Comparison of ENCODE assay signal across 7 cellular contexts in the genomic region with DNA sequence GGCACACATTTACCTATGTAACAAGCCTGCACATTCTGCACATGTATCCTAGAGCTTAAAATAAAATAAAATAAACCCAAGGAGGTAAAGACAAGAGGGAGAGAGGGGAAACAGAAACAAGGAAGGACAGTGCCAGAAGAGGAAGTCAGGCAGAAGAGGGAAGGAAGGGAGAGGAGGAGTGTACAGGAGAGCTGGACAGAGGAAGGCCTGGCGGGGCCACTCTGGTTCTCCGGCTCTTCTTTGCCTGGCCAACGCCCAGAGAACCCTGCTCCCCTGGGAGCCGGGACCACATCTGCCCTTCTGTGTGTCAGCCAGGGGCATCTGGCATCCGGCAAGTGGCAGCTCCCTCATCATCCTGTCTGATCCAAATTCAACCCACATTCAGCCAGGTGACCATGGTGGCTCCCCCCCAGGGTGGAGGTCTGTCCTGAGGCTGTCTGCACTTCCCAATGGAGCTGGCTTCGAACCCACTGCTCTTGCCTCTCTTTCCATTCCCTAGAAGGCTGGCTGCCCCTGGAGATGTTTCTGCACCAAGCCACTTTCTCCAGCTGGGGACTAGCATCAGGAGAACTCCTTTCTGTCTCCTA. TPM values are rescaled to one million over a fixed set of nuclear protein-coding genes. Genes with fewer than 3 reads are reported as not detected.
DNase-seq lines count a peak whose midpoint lies in the region; ATAC-seq, FAIRE-seq and TF ChIP-seq lines count a peak whose summit lies in the region.
"Not testable (repeated sequence)": the region's sequence is repeated elsewhere in the genome, so short reads cannot be mapped to it uniquely, and the experiment has no call there.

No MANE protein-coding gene starts in this region.

- 22% methylated on average over 4 of the region's 6 CpGs for WGBS in A549 (ENCODE audit: missing lambda C conversion rate)
- 66 to 67% methylated on average over 5 to 6 of the region's 6 CpGs for WGBS in heart right ventricle, 2 donors
- 72 to 76% methylated on average over 5 of the region's 6 CpGs for WGBS in sigmoid colon, 2 donors
- WGBS in aorta, 2 donors = 75 to 79% methylated on average over 2 to 6 of the region's 6 CpGs

- not testable (repeated sequence) for H3K27ac ChIP-seq in A549; heart right ventricle; left lung; sigmoid colon; aorta (ENCODE audit: low read depth in 1 of 2, low read length in 2 of 2)

- TF ChIP-seq EP300 in A549 (IDR thresholded peaks at IDR 0.05); sigmoid colon (IDR thresholded peaks at IDR 0.05): not testable (repeated sequence)

- not testable (repeated sequence) for FAIRE-seq in A549 (lab: Jason Lieb, UNC)

- not testable (repeated sequence) for DNase-seq in A549 (ENCODE audit: low read depth in 1 of 2, low spot score in 1 of 2); heart right ventricle; mucosa of descending colon
- DNase-seq in left lung = peak in 1 of 2 donors; percentile 24
- peak; percentile 62 for DNase-seq in sigmoid colon
- peak in 1 of 2 donors; percentile 58 for DNase-seq in aorta

- TF ChIP-seq CTCF in A549 (IDR thresholded peaks at IDR 0.05); heart right ventricle (IDR thresholded peaks at IDR 0.05); left lung (IDR thresholded peaks at IDR 0.05); mucosa of descending colon (IDR thresholded peaks at IDR 0.05); sigmoid colon (IDR thresholded peaks at IDR 0.05): not testable (repeated sequence)

- not testable (repeated sequence) for TF ChIP-seq POLR2A in A549 (IDR thresholded peaks at IDR 0.05; ENCODE audit: low read length); sigmoid colon (IDR thresholded peaks at IDR 0.05)

- not testable (repeated sequence) for H3K4me2 ChIP-seq in A549

- not testable (repeated sequence) for TF ChIP-seq RAD21 in A549 (conservative IDR thresholded peaks at IDR 0.05 in 1 of 2, IDR thresholded peaks at IDR 0.05 in 1 of 2)

- not testable (repeated sequence) for H3K36me3 ChIP-seq in heart right ventricle; left lung; mucosa of descending colon (ENCODE audit: low read depth); sigmoid colon; aorta (ENCODE audit: control insufficient read depth in 1 of 2, insufficient read depth in 2 of 2, low read length in 1 of 2)

- not testable (repeated sequence) for H3K9me3 ChIP-seq in A549; heart right ventricle; left lung; mucosa of descending colon; sigmoid colon; aorta (ENCODE audit: control insufficient read depth, low read length)

- CTCF ChIA-PET in A549 (lab: Yijun Ruan, JAX) = not testable (repeated sequence)

- ATAC-seq in A549 (peak; percentile 32 to 51; a peak in 4 of 6 replicates), esophagus mucosa (peak; percentile 25), heart right ventricle (peak in 5 of 8 donors; percentile 30 to 55 (median 33)), left lung (peak; percentile 72), mucosa of descending colon (peak; percentile 19), aorta (ENCODE audit: low FRiP score) (peak; percentile 63)

- not testable (repeated sequence) for H3K27me3 ChIP-seq in heart right ventricle; left lung; sigmoid colon; aorta (ENCODE audit: control insufficient read depth in 1 of 2, insufficient read depth in 2 of 2, low read length in 1 of 2)

- H3K4me1 ChIP-seq in A549; heart right ventricle; left lung; mucosa of descending colon (ENCODE audit: low read depth); sigmoid colon; aorta (ENCODE audit: control insufficient read depth in 1 of 2, insufficient read depth in 2 of 2, low read length in 2 of 2): not testable (repeated sequence)

- H3K4me3 ChIP-seq in A549; heart right ventricle; left lung; mucosa of descending colon; sigmoid colon; aorta (ENCODE audit: low read length in 2 of 2): not testable (repeated sequence)

- intact Hi-C loops in heart right ventricle (cut with DNase I); left lung (cut with DNase I); mucosa of descending colon (cut with DNase I, micrococcal nuclease); sigmoid colon (cut with DNase I); aorta (cut with DNase I): not testable (repeated sequence)

- POLR2A ChIA-PET in A549 (lab: Yijun Ruan, JAX) = not testable (repeated sequence)

RNA-seq across cellular contexts. Expression of gene RABL2A, which starts 55.5 kb away (rescaled TPM):
- polyA plus RNA-seq in A549 (2011; rRNA removed) (20.8 and 24.5 TPM in 2 replicates), A549 (2017; fragmentation: RNase III; extraction: RNeasy Plus Mini Kit Qiagen cat#74134 plus additional on column Dnase treatment) (13.0 to 14.9 TPM (median 13.5 TPM) in 3 replicates), heart right ventricle (10 to 100 TPM in 1 of 2 donors, 1 to 10 TPM in 1; 3.5 to 14.9 TPM), sigmoid colon (10 to 100 TPM in 1 of 3 donors, 1 to 10 TPM in 2; 5.8 to 11.6 (median 7.8) TPM), aorta (10 to 100 TPM in 1 of 2 donors, 1 to 10 TPM in 1; 8.9 to 27.8 TPM)
- 10.6 and 11.5 TPM in 2 replicates for polyA plus RNA-seq in A549 (2012; cell fraction: cytosol; rRNA removed)
- polyA plus RNA-seq in A549 (2012; cell fraction: nucleus; rRNA removed) = 23.4 and 29.7 TPM in 2 replicates
- 27.2 and 28.1 TPM in 2 replicates for polyA minus RNA-seq in A549 (2011; rRNA and poly(A)+ RNA removed)
- total RNA-seq in esophagus mucosa (5.3 TPM), heart right ventricle (10 to 100 TPM in 1 of 10 donors, 1 to 10 TPM in 9; 5.2 to 10.2 (median 7.3) TPM), left lung (10 to 100 TPM; 15.7 to 20.0 TPM), mucosa of descending colon (10 to 100 TPM; 14.2 to 25.1 (median 15.4) TPM), sigmoid colon (10 to 100 TPM in 2 of 4 donors, 1 to 10 TPM in 2; 6.4 to 15.2 (median 9.0) TPM), aorta (10 to 100 TPM; 16.1 to 27.9 TPM)

Comparison
In these comparisons a context has a peak if more than half of its experiments do, and no peak if none do; other contexts are left out.
1. ATAC-seq: peak in every context shown above with its lines; median percentile 72 in left lung; 63 in aorta; 42 in A549; 33 in heart right ventricle; 25 in esophagus mucosa; 19 in mucosa of descending colon.